14 cellular contexts compared by ENCODE assay signal in the genomic region with DNA sequence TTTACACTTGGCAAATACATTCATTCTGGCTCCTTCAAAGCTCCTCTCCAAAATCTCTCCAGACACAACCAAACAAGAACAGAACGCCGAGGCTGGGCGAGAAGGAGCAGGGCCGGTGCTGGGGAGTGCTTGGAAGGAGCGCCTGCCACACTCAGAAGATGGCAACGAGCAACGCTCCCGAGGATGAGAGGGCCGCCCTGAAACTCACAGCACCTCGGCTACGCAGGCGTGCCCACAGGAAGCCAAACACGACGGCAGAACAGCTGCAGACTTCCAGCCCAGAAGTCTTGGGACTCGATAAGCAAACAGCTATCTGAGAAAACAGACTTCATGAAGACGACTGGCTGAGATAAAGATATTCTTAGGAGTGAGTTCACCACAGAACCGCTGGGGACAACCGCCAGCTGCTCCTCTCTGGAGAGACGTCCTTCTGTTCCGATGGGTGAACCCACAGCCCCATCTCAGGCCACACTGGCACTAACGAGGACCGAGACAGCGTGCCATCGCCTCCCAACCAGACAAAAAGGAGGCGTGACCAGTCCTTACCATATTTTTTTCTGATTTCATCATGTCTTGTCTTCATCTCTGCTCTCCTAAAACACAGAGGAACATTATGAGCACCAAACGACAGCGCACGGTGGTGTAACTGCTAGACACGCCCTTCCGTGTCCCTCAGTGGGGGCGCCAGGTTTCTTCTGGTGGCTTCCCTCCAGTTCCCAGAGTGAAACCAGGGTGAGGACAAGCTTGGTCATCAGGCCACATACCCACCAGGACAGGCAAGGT. TPM values are rescaled to one million over a fixed set of nuclear protein-coding genes. Genes with fewer than 3 reads are reported as not detected.
DNase-seq lines count a peak whose midpoint lies in the region; ATAC-seq lines count a peak whose summit lies in the region.
"Had no signal": no experiment of that assay in that cellular context is flagged by ENCODE, and none has a peak within 500 bp of the region (broad histone marks: within the 10 kb centered on the region; RNA-seq: fewer than 3 reads in every experiment).

No MANE protein-coding gene starts in this region.

- H3K36me3 Mint-ChIP-seq in activated CD4-positive, alpha-beta memory T cell treated with anti-CD3 and anti-CD28 coated beads, Interleukin-2, amount 10 ng/mL, durations not matched to agents 7 days and 5 days (ENCODE audit: low read depth): peaks cover 75% of the 10 kb centered on the region
- H3K36me3 Mint-ChIP-seq in activated CD4-positive, alpha-beta memory T cell treated with anti-CD3 and anti-CD28 coated beads for 36 hours: peaks cover 32% of the 10 kb centered on the region
- peaks cover 90% of the 10 kb centered on the region for H3K36me3 Mint-ChIP-seq in effector memory CD8-positive, alpha-beta T cell (ENCODE audit: insufficient read depth)

- no peak for DNase-seq in activated CD4-positive, alpha-beta memory T cell treated with anti-CD3 and anti-CD28 coated beads, Interleukin-2, amount 10 ng/mL, durations not matched to agents 7 days and 5 days
- DNase-seq in activated CD4-positive, alpha-beta memory T cell treated with anti-CD3 and anti-CD28 coated beads for 36 hours: no peak
- DNase-seq in OCI-M1 (lab: John Stamatoyannopoulos, UW) (peak; percentile 100), posterior vena cava (ENCODE audit: low spot score) (peak; percentile 74), SHP77 (lab: John Stamatoyannopoulos, UW) (no peak)
- no peak for DNase-seq in effector memory CD8-positive, alpha-beta T cell
- DNase-seq: activated effector memory CD4-positive, alpha-beta T cell treated with anti-CD3 and anti-CD28 coated beads, Interleukin-2, amount 50 U/mL, for 16 hours; DMS 273 treated with DMSO at 0.1 percent for 48 hours; NCI-H187; NCI-H774; SJCRH30 had no signal

- intact Hi-C loops in activated CD4-positive, alpha-beta memory T cell treated with anti-CD3 and anti-CD28 coated beads for 36 hours (cut with micrococcal nuclease): no loop called here
- intact Hi-C loops in posterior vena cava (cut with DNase I): no loop called here

- H3K4me1 Mint-ChIP-seq in activated CD4-positive, alpha-beta memory T cell treated with anti-CD3 and anti-CD28 coated beads, Interleukin-2, amount 10 ng/mL, durations not matched to agents 7 days and 5 days: peaks cover 38% of the 10 kb centered on the region
- peaks cover 28% of the 10 kb centered on the region for H3K4me1 Mint-ChIP-seq in activated CD4-positive, alpha-beta memory T cell treated with anti-CD3 and anti-CD28 coated beads for 36 hours (ENCODE audit: low read depth)
- H3K4me1 Mint-ChIP-seq in effector memory CD8-positive, alpha-beta T cell (ENCODE audit: low read depth in 2 of 2): peaks cover 14 to 22% of the 10 kb centered on the region in 2 donors
- H3K4me1 Mint-ChIP-seq: neural progenitor cell had no signal

- CTCF ChIA-PET in activated CD4-positive, alpha-beta memory T cell treated with anti-CD3 and anti-CD28 coated beads, Interleukin-2, amount 10 ng/mL, durations not matched to agents 7 days and 5 days (lab: Charles Lee): interaction anchor here (0.9 to 1.0 kb wide), 3 partner anchors 9 to 18 kb away, joined by 3 to 4 read pairs (median 3); a partner anchor contains a TSS
- CTCF ChIA-PET in activated CD4-positive, alpha-beta memory T cell treated with anti-CD3 and anti-CD28 coated beads for 36 hours (lab: Charles Lee): no interaction called here

- POLR2A ChIA-PET in activated CD4-positive, alpha-beta memory T cell treated with anti-CD3 and anti-CD28 coated beads, Interleukin-2, amount 10 ng/mL, durations not matched to agents 7 days and 5 days (lab: Charles Lee): no interaction called here
- POLR2A ChIA-PET in activated CD4-positive, alpha-beta memory T cell treated with anti-CD3 and anti-CD28 coated beads for 36 hours (lab: Charles Lee): no interaction called here

- H3K27me3 Mint-ChIP-seq in activated CD4-positive, alpha-beta memory T cell treated with anti-CD3 and anti-CD28 coated beads, Interleukin-2, amount 10 ng/mL, durations not matched to agents 7 days and 5 days: no peaks in the 10 kb centered on the region
- H3K27me3 Mint-ChIP-seq in activated CD4-positive, alpha-beta memory T cell treated with anti-CD3 and anti-CD28 coated beads for 36 hours: no peaks in the 10 kb centered on the region
- no peaks in the 10 kb centered on the region for H3K27me3 Mint-ChIP-seq in effector memory CD8-positive, alpha-beta T cell

- H3K27ac Mint-ChIP-seq in activated CD4-positive, alpha-beta memory T cell treated with anti-CD3 and anti-CD28 coated beads, Interleukin-2, amount 10 ng/mL, durations not matched to agents 7 days and 5 days: peak overlapping the region; percentile 26
- no peak overlapping the region for H3K27ac Mint-ChIP-seq in activated CD4-positive, alpha-beta memory T cell treated with anti-CD3 and anti-CD28 coated beads for 36 hours
- peak overlapping the region; percentile 77 to 86 for H3K27ac Mint-ChIP-seq in effector memory CD8-positive, alpha-beta T cell
- H3K27ac Mint-ChIP-seq: neural progenitor cell had no signal

- H3K9me3 Mint-ChIP-seq in activated CD4-positive, alpha-beta memory T cell treated with anti-CD3 and anti-CD28 coated beads, Interleukin-2, amount 10 ng/mL, durations not matched to agents 7 days and 5 days: no peaks in the 10 kb centered on the region
- H3K9me3 Mint-ChIP-seq in activated CD4-positive, alpha-beta memory T cell treated with anti-CD3 and anti-CD28 coated beads for 36 hours: no peaks in the 10 kb centered on the region
- no peaks in the 10 kb centered on the region for H3K9me3 Mint-ChIP-seq in effector memory CD8-positive, alpha-beta T cell
- H3K9me3 Mint-ChIP-seq: neural progenitor cell had no signal

- ATAC-seq in effector memory CD8-positive, alpha-beta T cell (replicated peaks): peak; percentile 14
- ATAC-seq in GM18867 (IDR thresholded peaks at IDR 0.05; ENCODE audit: unreplicated experiment) (no peak), HG02884 (IDR thresholded peaks at IDR 0.05; ENCODE audit: unreplicated experiment) (no peak)

- no peak overlapping the region for H3K4me3 Mint-ChIP-seq in activated CD4-positive, alpha-beta memory T cell treated with anti-CD3 and anti-CD28 coated beads, Interleukin-2, amount 10 ng/mL, durations not matched to agents 7 days and 5 days
- H3K4me3 Mint-ChIP-seq in activated CD4-positive, alpha-beta memory T cell treated with anti-CD3 and anti-CD28 coated beads for 36 hours: no peak overlapping the region
- peak overlapping the region in 1 of 2 donors; percentile 46 for H3K4me3 Mint-ChIP-seq in effector memory CD8-positive, alpha-beta T cell
- H3K4me3 Mint-ChIP-seq: neural progenitor cell had no signal

RNA-seq across cellular contexts. Expression of a gene that starts 18.6 kb away (rescaled TPM):
- total RNA-seq in activated CD4-positive, alpha-beta memory T cell treated with anti-CD3 and anti-CD28 coated beads, Interleukin-2, amount 10 ng/mL, durations not matched to agents 7 days and 5 days: 10 to 100 TPM; 80.3 to 82.6 TPM
- total RNA-seq in activated CD4-positive, alpha-beta memory T cell treated with anti-CD3 and anti-CD28 coated beads for 36 hours: 10 to 100 TPM; 43.0 to 44.4 TPM
- total RNA-seq in posterior vena cava: 100 to 1,000 TPM; 202 to 246 TPM

RNA-seq across cellular contexts. Expression of a gene that starts 37.0 kb away (rescaled TPM):
- total RNA-seq in activated CD4-positive, alpha-beta memory T cell treated with anti-CD3 and anti-CD28 coated beads, Interleukin-2, amount 10 ng/mL, durations not matched to agents 7 days and 5 days: 10 to 100 TPM; 86.5 to 89.0 TPM
- total RNA-seq in activated CD4-positive, alpha-beta memory T cell treated with anti-CD3 and anti-CD28 coated beads for 36 hours: 10 to 100 TPM; 77.2 to 77.6 TPM
- total RNA-seq in posterior vena cava: 10 to 100 TPM; 53.5 to 58.3 TPM

RNA-seq across cellular contexts. Expression of a gene that starts 53.2 kb away (rescaled TPM):
- total RNA-seq in activated CD4-positive, alpha-beta memory T cell treated with anti-CD3 and anti-CD28 coated beads, Interleukin-2, amount 10 ng/mL, durations not matched to agents 7 days and 5 days: 10 to 100 TPM; 70.7 to 74.0 TPM
- total RNA-seq in activated CD4-positive, alpha-beta memory T cell treated with anti-CD3 and anti-CD28 coated beads for 36 hours: 10 to 100 TPM; 87.6 to 96.0 TPM
- 10 to 100 TPM; 72.6 to 75.6 TPM for total RNA-seq in posterior vena cava

Comparison
In these comparisons a context has a peak if more than half of its experiments do, and no peak if none do; other contexts are left out.
1. DNase-seq: peak in OCI-M1 (single experiment) and posterior vena cava (single experiment); none in activated CD4-positive, alpha-beta memory T cell treated with anti-CD3 and anti-CD28 coated beads, Interleukin-2, amount 10 ng/mL, durations not matched to agents 7 days and 5 days (single experiment), activated CD4-positive, alpha-beta memory T cell treated with anti-CD3 and anti-CD28 coated beads for 36 hours (single experiment), effector memory CD8-positive, alpha-beta T cell (0 of 3) and SHP77 (0 of 2).